24 cellular contexts compared by ENCODE assay signal in genomic region chrY:7343261-7343660, GRCh38.
DNase-seq lines count a peak whose midpoint lies in the region; ATAC-seq and TF ChIP-seq lines count a peak whose summit lies in the region.
"Had no signal": no experiment of that assay in that cellular context is flagged by ENCODE, and none has a peak within 500 bp of the region (broad histone marks: within the 10 kb centered on the region; RNA-seq: fewer than 3 reads in every experiment).

No MANE protein-coding gene starts in this region.

- TF ChIP-seq CTCF in endothelial cell (IDR thresholded peaks at IDR 0.05; ENCODE audit: unreplicated experiment): no peak

- DNase-seq in activated T-cell treated with anti-CD3 and anti-CD28 coated beads, Interleukin-2, amount 50 U/mL, for 4 hours: no peak
- no peak for DNase-seq in activated T-cell treated with anti-CD3 and anti-CD28 coated beads for 4 hours
- DNase-seq in GM23248: no peak
- no peak for DNase-seq in activated T-helper 1 cell treated with anti-CD3 and anti-CD28 coated beads, Interleukin-12 subunit alpha, Interleukin-12 subunit beta, Interleukin-2, Interleukin-4 antibody, amounts not matched to agents 30 ng/mL and 10 ng/mL and 1 ng/mL, durations not matched to agents 14 hours and 24 hours and 36 hours (ENCODE audit: low spot score)
- peak; percentile 3 for DNase-seq in endothelial cell (ENCODE audit: low spot score)
- no peak for DNase-seq in COLO829 (ENCODE audit: low spot score)
- DNase-seq in OCI-M1 (lab: John Stamatoyannopoulos, UW): no peak
- no peak for DNase-seq in globus pallidus (ENCODE audit: low spot score)
- DNase-seq: H9; naive thymus-derived CD8-positive, alpha-beta T cell; NCI-H1105; NCI-H2081; NCI-H226; NCI-H748 treated with DMSO at 0.1 percent for 48 hours; RPMI8226; SK-N-SH; T1000; testis had no signal

- H3K9ac ChIP-seq in GM23248: no peak overlapping the region
- H3K9ac ChIP-seq: BLaER1 treated with 17β-estradiol and CSF1 and Interleukin-3, amounts not matched to agents 10 nM and 100 nM; SK-N-SH had no signal

- H3K9me3 ChIP-seq in GM23248 (ENCODE audit: low read depth): no peaks in the 10 kb centered on the region
- H3K9me3 ChIP-seq: BLaER1 treated with 17β-estradiol and CSF1 and Interleukin-3, amounts not matched to agents 10 nM and 100 nM; SK-N-SH; testis had no signal

- peak overlapping the region; percentile 33; the same call in 1 of the 2 replicates for H3K27ac ChIP-seq in GM23248
- H3K27ac ChIP-seq: BLaER1 treated with 17β-estradiol and CSF1 and Interleukin-3, amounts not matched to agents 10 nM and 100 nM; cardiac muscle cell; testis had no signal

- H4K20me1 ChIP-seq in GM23248 (ENCODE audit: insufficient read depth): no peaks in the 10 kb centered on the region
- H4K20me1 ChIP-seq: BLaER1 treated with 17β-estradiol and CSF1 and Interleukin-3, amounts not matched to agents 10 nM and 100 nM had no signal

- H2AFZ ChIP-seq in GM23248: no peak overlapping the region

- H3K36me3 ChIP-seq in GM23248 (ENCODE audit: low read depth): peaks cover 5% of the 10 kb centered on the region; the same call in 1 of the 2 replicates
- H3K36me3 ChIP-seq: BLaER1 treated with 17β-estradiol and CSF1 and Interleukin-3, amounts not matched to agents 10 nM and 100 nM; cardiac muscle cell had no signal

- no peaks in the 10 kb centered on the region for H3K27me3 ChIP-seq in GM23248 (replicated peaks; ENCODE audit: insufficient read depth)
- H3K27me3 ChIP-seq: BLaER1 treated with 17β-estradiol and CSF1 and Interleukin-3, amounts not matched to agents 10 nM and 100 nM; cardiac muscle cell; testis had no signal

- H3K27me3 Mint-ChIP-seq in activated T-cell treated with anti-CD3 and anti-CD28 coated beads, Interleukin-2, amount 50 U/mL, for 4 hours (ENCODE audit: low read depth): no peaks in the 10 kb centered on the region
- H3K27me3 Mint-ChIP-seq in activated T-helper 1 cell treated with anti-CD3 and anti-CD28 coated beads, Interleukin-12 subunit alpha, Interleukin-12 subunit beta, Interleukin-2, Interleukin-4 antibody, amounts not matched to agents 30 ng/mL and 10 ng/mL and 1 ng/mL, durations not matched to agents 14 hours and 24 hours and 36 hours (ENCODE audit: insufficient read depth): no peaks in the 10 kb centered on the region
- H3K27me3 Mint-ChIP-seq in endothelial cell (ENCODE audit: unreplicated experiment): peaks cover 5% of the 10 kb centered on the region
- H3K27me3 Mint-ChIP-seq: naive thymus-derived CD8-positive, alpha-beta T cell had no signal

- H3K79me2 ChIP-seq in GM23248 (ENCODE audit: insufficient read depth): no peaks in the 10 kb centered on the region

- no peaks in the 10 kb centered on the region for H3K9me3 Mint-ChIP-seq in activated T-cell treated with anti-CD3 and anti-CD28 coated beads, Interleukin-2, amount 50 U/mL, for 4 hours
- no peaks in the 10 kb centered on the region for H3K9me3 Mint-ChIP-seq in activated T-helper 1 cell treated with anti-CD3 and anti-CD28 coated beads, Interleukin-12 subunit alpha, Interleukin-12 subunit beta, Interleukin-2, Interleukin-4 antibody, amounts not matched to agents 30 ng/mL and 10 ng/mL and 1 ng/mL, durations not matched to agents 14 hours and 24 hours and 36 hours
- H3K9me3 Mint-ChIP-seq in endothelial cell (ENCODE audit: unreplicated experiment): no peaks in the 10 kb centered on the region
- H3K9me3 Mint-ChIP-seq: H9; mesothelial cell of epicardium; naive thymus-derived CD8-positive, alpha-beta T cell; WTC11 had no signal

- ATAC-seq in activated T-cell treated with anti-CD3 and anti-CD28 coated beads, Interleukin-2, amount 50 U/mL, for 4 hours: no peak
- ATAC-seq: GM12878; naive thymus-derived CD8-positive, alpha-beta T cell; WTC11 had no signal

- no peaks in the 10 kb centered on the region for H3K9me2 ChIP-seq in GM23248 (ENCODE audit: insufficient read depth)
- H3K9me2 ChIP-seq: SK-N-SH had no signal

- intact Hi-C loops in activated T-helper 1 cell treated with anti-CD3 and anti-CD28 coated beads, Interleukin-12 subunit alpha, Interleukin-12 subunit beta, Interleukin-2, Interleukin-4 antibody, amounts not matched to agents 30 ng/mL and 10 ng/mL and 1 ng/mL, durations not matched to agents 14 hours and 24 hours and 36 hours (cut with micrococcal nuclease): loop anchor here (2.0 kb wide), 2 partner anchors 16 to 32 kb away; no protein-coding TSS in a partner anchor

- peaks cover 51% of the 10 kb centered on the region for H3K4me1 Mint-ChIP-seq in activated T-cell treated with anti-CD3 and anti-CD28 coated beads, Interleukin-2, amount 50 U/mL, for 4 hours (ENCODE audit: low read depth)
- peaks cover 48% of the 10 kb centered on the region for H3K4me1 Mint-ChIP-seq in activated T-helper 1 cell treated with anti-CD3 and anti-CD28 coated beads, Interleukin-12 subunit alpha, Interleukin-12 subunit beta, Interleukin-2, Interleukin-4 antibody, amounts not matched to agents 30 ng/mL and 10 ng/mL and 1 ng/mL, durations not matched to agents 14 hours and 24 hours and 36 hours (ENCODE audit: low read depth)
- peaks cover 49% of the 10 kb centered on the region for H3K4me1 Mint-ChIP-seq in endothelial cell (ENCODE audit: unreplicated experiment)
- H3K4me1 Mint-ChIP-seq: H9, mesothelial cell of epicardium, WTC11 had no signal

- in situ Hi-C loops in GM23248 (cut with MboI): loop anchor here (25.0 kb wide), 1 partner anchor 106 kb away; no protein-coding TSS in a partner anchor

- H3F3A ChIP-seq in GM23248 (ENCODE audit: insufficient read depth): peaks cover 4% of the 10 kb centered on the region; the same call in 1 of the 2 replicates

- 48 to 51% methylated on average over 4 of the region's 4 CpGs for WGBS in GM23248 (ENCODE audit: low coverage in 1 of 2, low lambda C conversion rate in 2 of 2, missing lambda C conversion rate in 2 of 2), 2 experiments

- H3K4me3 ChIP-seq in GM23248: no peak overlapping the region
- H3K4me3 ChIP-seq: BLaER1 treated with 17β-estradiol and CSF1 and Interleukin-3, amounts not matched to agents 10 nM and 100 nM; cardiac muscle cell; GM12878; smooth muscle cell; testis had no signal

- peaks cover 23% of the 10 kb centered on the region for H3K36me3 Mint-ChIP-seq in activated T-cell treated with anti-CD3 and anti-CD28 coated beads, Interleukin-2, amount 50 U/mL, for 4 hours (ENCODE audit: insufficient read depth)
- H3K36me3 Mint-ChIP-seq in activated T-helper 1 cell treated with anti-CD3 and anti-CD28 coated beads, Interleukin-12 subunit alpha, Interleukin-12 subunit beta, Interleukin-2, Interleukin-4 antibody, amounts not matched to agents 30 ng/mL and 10 ng/mL and 1 ng/mL, durations not matched to agents 14 hours and 24 hours and 36 hours (ENCODE audit: low read depth): peaks cover 39% of the 10 kb centered on the region
- H3K36me3 Mint-ChIP-seq in endothelial cell (ENCODE audit: low read depth, unreplicated experiment): peaks cover 24% of the 10 kb centered on the region
- H3K36me3 Mint-ChIP-seq: mesothelial cell of epicardium, WTC11 had no signal

- H3K4me2 ChIP-seq in GM23248 (ENCODE audit: unreplicated experiment): no peak overlapping the region
- H3K4me2 ChIP-seq: BLaER1 treated with 17β-estradiol and CSF1 and Interleukin-3, amounts not matched to agents 10 nM and 100 nM; SK-N-SH; smooth muscle cell had no signal

- no peaks in the 10 kb centered on the region for H3K4me1 ChIP-seq in GM23248 (ENCODE audit: insufficient read depth)
- H3K4me1 ChIP-seq: BLaER1 treated with 17β-estradiol and CSF1 and Interleukin-3, amounts not matched to agents 10 nM and 100 nM; testis had no signal

- H3K27ac Mint-ChIP-seq in activated T-helper 1 cell treated with anti-CD3 and anti-CD28 coated beads, Interleukin-12 subunit alpha, Interleukin-12 subunit beta, Interleukin-2, Interleukin-4 antibody, amounts not matched to agents 30 ng/mL and 10 ng/mL and 1 ng/mL, durations not matched to agents 14 hours and 24 hours and 36 hours: peak overlapping the region; percentile 93
- peak overlapping the region; percentile 98 for H3K27ac Mint-ChIP-seq in endothelial cell (ENCODE audit: unreplicated experiment)
- H3K27ac Mint-ChIP-seq: H9, mesothelial cell of epicardium, WTC11 had no signal

- H3K4me3 Mint-ChIP-seq in activated T-cell treated with anti-CD3 and anti-CD28 coated beads, Interleukin-2, amount 50 U/mL, for 4 hours: peak overlapping the region; percentile 42
- peak overlapping the region; percentile 61 for H3K4me3 Mint-ChIP-seq in activated T-helper 1 cell treated with anti-CD3 and anti-CD28 coated beads, Interleukin-12 subunit alpha, Interleukin-12 subunit beta, Interleukin-2, Interleukin-4 antibody, amounts not matched to agents 30 ng/mL and 10 ng/mL and 1 ng/mL, durations not matched to agents 14 hours and 24 hours and 36 hours
- H3K4me3 Mint-ChIP-seq in endothelial cell (ENCODE audit: unreplicated experiment): peak overlapping the region; percentile 51
- H3K4me3 Mint-ChIP-seq: H9, mesothelial cell of epicardium, WTC11 had no signal
